1 cellular context compared by ENCODE assay signal in the genomic region with DNA sequence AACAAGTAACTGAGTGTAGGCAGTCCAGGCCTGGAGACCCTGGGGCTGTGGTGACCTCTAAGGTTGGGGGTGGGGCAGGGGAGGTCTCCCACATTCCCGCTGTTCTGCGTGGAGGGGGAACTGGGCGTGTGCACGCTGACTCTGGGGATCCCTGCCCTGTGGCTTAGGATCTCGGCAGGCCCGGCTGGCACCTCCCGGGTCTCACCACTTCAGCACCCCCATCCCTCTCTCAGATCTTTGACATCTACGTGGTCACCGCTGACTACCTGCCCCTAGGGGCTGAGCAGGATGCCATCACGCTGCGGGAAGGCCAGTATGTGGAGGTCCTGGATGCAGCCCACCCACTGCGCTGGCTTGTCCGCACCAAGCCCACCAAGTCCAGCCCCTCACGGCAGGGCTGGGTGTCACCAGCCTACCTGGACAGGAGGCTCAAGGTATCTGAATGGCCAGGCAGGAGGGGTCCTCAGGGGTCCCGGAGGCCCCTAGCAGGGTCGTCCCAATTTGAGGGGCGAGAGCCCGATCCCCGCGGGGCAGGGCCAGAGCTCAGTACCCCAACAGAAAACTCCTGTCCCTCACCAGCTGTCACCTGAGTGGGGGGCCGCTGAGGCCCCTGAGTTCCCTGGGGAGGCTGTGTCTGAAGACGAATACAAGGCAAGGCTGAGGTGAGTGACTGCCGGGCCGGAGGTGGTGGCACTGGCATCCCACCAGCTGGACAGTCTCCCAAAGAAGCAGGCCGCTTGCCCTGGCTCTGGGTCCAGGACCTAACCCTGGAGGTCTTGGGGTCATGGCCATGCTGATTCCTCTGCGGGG.
TF ChIP-seq lines count a peak whose summit lies in the region.

No MANE protein-coding gene starts in this region.

TF ChIP-seq in SK-N-SH treated with all-trans-retinoic acid at 6 μM for 48 hours, 23 proteins besides CTCF, POLR2A, EP300 and RAD21:
- no peak for TF ChIP-seq TCF4 (CRISPR knock-in tag; IDR thresholded peaks at IDR 0.05; ENCODE audit: borderline replicate concordance)
- TF ChIP-seq OSR1 (CRISPR knock-in tag; IDR thresholded peaks at IDR 0.05), result no peak
- no peak for TF ChIP-seq GLIS3 (CRISPR knock-in tag; IDR thresholded peaks at IDR 0.05)
- TF ChIP-seq, protein P1, sequence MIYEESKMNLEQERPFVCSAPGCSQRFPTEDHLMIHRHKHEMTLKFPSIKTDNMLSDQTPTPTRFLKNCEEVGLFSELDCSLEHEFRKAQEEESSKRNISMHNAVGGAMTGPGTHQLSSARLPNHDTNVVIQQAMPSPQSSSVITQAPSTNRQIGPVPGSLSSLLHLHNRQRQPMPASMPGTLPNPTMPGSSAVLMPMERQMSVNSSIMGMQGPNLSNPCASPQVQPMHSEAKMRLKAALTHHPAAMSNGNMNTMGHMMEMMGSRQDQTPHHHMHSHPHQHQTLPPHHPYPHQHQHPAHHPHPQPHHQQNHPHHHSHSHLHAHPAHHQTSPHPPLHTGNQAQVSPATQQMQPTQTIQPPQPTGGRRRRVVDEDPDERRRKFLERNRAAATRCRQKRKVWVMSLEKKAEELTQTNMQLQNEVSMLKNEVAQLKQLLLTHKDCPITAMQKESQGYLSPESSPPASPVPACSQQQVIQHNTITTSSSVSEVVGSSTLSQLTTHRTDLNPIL (CRISPR knock-in tag; IDR thresholded peaks at IDR 0.05; ENCODE audit: low read depth), result no peak
- TF ChIP-seq PPARA (CRISPR knock-in tag; IDR thresholded peaks at IDR 0.05; ENCODE audit: borderline replicate concordance), result no peak
- TF ChIP-seq ARNTL (CRISPR knock-in tag; IDR thresholded peaks at IDR 0.05; ENCODE audit: borderline replicate concordance, low read depth), result no peak
- TF ChIP-seq, protein P2, sequence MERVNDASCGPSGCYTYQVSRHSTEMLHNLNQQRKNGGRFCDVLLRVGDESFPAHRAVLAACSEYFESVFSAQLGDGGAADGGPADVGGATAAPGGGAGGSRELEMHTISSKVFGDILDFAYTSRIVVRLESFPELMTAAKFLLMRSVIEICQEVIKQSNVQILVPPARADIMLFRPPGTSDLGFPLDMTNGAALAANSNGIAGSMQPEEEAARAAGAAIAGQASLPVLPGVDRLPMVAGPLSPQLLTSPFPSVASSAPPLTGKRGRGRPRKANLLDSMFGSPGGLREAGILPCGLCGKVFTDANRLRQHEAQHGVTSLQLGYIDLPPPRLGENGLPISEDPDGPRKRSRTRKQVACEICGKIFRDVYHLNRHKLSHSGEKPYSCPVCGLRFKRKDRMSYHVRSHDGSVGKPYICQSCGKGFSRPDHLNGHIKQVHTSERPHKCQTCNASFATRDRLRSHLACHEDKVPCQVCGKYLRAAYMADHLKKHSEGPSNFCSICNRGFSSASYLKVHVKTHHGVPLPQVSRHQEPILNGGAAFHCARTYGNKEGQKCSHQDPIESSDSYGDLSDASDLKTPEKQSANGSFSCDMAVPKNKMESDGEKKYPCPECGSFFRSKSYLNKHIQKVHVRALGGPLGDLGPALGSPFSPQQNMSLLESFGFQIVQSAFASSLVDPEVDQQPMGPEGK (CRISPR knock-in tag; IDR thresholded peaks at IDR 0.05; ENCODE audit: borderline replicate concordance), result no peak
